Comparison of ENCODE assay signal across 11 cellular contexts in the genomic region with DNA sequence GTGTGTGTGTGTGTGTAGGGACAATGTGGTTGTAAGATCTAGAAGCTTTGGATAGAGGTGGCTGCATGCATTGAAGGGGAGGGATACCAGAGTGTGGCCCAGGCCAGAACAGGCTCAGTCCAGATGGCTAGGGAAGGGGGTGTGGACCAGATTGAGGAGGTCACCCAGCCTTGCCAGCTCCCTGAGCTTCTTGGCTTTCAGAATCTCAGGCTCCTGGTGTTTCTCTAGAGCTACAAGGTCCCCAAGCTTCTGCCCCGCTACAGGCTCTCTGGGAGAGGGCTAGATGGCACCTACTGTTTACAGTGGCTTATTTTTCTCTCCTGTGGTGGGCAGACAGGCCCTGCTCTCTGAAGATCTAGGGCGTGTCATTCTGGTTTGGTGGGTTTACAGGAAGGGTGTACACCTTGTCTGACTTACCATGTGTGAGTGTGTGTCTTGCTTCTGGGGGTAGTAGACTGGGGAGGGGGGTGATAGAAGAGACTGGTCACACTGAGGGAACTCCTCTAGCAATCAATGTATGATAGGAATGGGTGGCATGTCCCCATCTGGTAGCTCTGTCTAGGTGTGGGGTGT. TPM values are rescaled to one million over a fixed set of nuclear protein-coding genes. Genes with fewer than 3 reads are reported as not detected.
DNase-seq lines count a peak whose midpoint lies in the region; ATAC-seq and TF ChIP-seq lines count a peak whose summit lies in the region.
"Had no signal": no experiment of that assay in that cellular context is flagged by ENCODE, and none has a peak within 500 bp of the region (broad histone marks: within the 10 kb centered on the region; RNA-seq: fewer than 3 reads in every experiment).

No MANE protein-coding gene starts in this region.

- ATAC-seq in sciatic nerve = peak; percentile 17
- ATAC-seq in HG02798 (IDR thresholded peaks at IDR 0.05; ENCODE audit: poor library complexity, unreplicated experiment) = no peak

- intact Hi-C loops in sciatic nerve (cut with DNase I) = loop anchor here (10.0 kb wide), 1 partner anchor 245 kb away; no protein-coding TSS in a partner anchor

- peak overlapping the region in 3 of 4 donors; percentile 19 to 76 (median 32) for H3K27ac ChIP-seq in Peyer's patch

- CTCF ChIA-PET in GM10248 (lab: Yijun Ruan, JAX) = interaction anchor here (1.0 to 30.0 kb wide), 11 partner anchors 6 to 250 kb away, joined by 3 to 604 read pairs (median 5); a partner anchor contains a TSS

- no peak for TF ChIP-seq POLR2A in Peyer's patch (IDR thresholded peaks at IDR 0.05)

- H3K27me3 ChIP-seq in Peyer's patch = no peaks in the 10 kb centered on the region
- H3K27me3 ChIP-seq: adrenal gland had no signal

- DNase-seq in GM10248 (ENCODE audit: extremely low spot score) (peak; percentile 15), Peyer's patch (peak in 1 of 3 donors; percentile 41), fibroblast of villous mesenchyme (ENCODE audit: low read depth) (no peak), sciatic nerve (ENCODE audit: low spot score) (no peak), H4 (ENCODE audit: low spot score) (no peak)
- DNase-seq in stimulated activated CD4-positive, alpha-beta T cell treated with anti-CD3 and anti-CD28 coated beads, Interleukin-15, amount 100 ng/mL, for 24 hours = no peak
- no peak for DNase-seq in stimulated activated naive CD4-positive, alpha-beta T cell treated with Interleukin-2 at 50 U/mL for 16 hours (lab: John Stamatoyannopoulos, UW)
- DNase-seq: hippocampal formation, NCI-H2107 had no signal

- POLR2A ChIA-PET in GM10248 (lab: Yijun Ruan, JAX) = no interaction called here

- no peaks in the 10 kb centered on the region for H3K9me3 ChIP-seq in Peyer's patch
- H3K9me3 ChIP-seq: adrenal gland had no signal

- H3K4me3 ChIP-seq in Peyer's patch (peak overlapping the region in 2 of 4 donors; percentile 50 to 70), fibroblast of villous mesenchyme (ENCODE audit: low read depth, low read length) (peak overlapping the region; percentile 78)

- peaks cover 10 to 80% (median 25%) of the 10 kb centered on the region in 4 donors for H3K4me1 ChIP-seq in Peyer's patch

- TF ChIP-seq CTCF in GM10248 (IDR thresholded peaks at IDR 0.05; ENCODE audit: control extremely low read depth, extremely low read depth, low read depth, missing control alignments) (no peak), Peyer's patch (IDR thresholded peaks at IDR 0.05) (no peak), fibroblast of villous mesenchyme (IDR thresholded peaks at IDR 0.05; ENCODE audit: insufficient read depth, low read depth, low read length) (no peak)

- H3K36me3 ChIP-seq in Peyer's patch = no peaks in the 10 kb centered on the region
- H3K36me3 ChIP-seq: adrenal gland had no signal

RNA-seq across cellular contexts. Expression of a gene that starts 1.0 kb away (rescaled TPM):
- total RNA-seq in Peyer's patch (10 to 100 TPM; 46.2 to 93.3 (median 72.1) TPM), fibroblast of villous mesenchyme (20.3 and 23.5 TPM in 2 replicates), sciatic nerve (74.4 TPM)
- 17.7 and 19.7 TPM in 2 replicates for total RNA-seq in H4 (2014; rRNA removed; shearing (Covaris generic))

RNA-seq across cellular contexts. Expression of a gene that starts 22.3 kb away (rescaled TPM):
- total RNA-seq in Peyer's patch (10 to 100 TPM in 1 of 4 donors, 1 to 10 TPM in 3; 2.5 to 21.5 (median 3.4) TPM), fibroblast of villous mesenchyme (19.0 and 28.5 TPM in 2 replicates), sciatic nerve (1.0 TPM)
- total RNA-seq in H4 (2014; rRNA removed; shearing (Covaris generic)) = 48.0 and 62.5 TPM in 2 replicates

RNA-seq across cellular contexts. Expression of a gene that starts 54.5 kb away (rescaled TPM):
- total RNA-seq in Peyer's patch (1 to 10 TPM in 1 of 4 donors, not detected in 3; 1.6 TPM), fibroblast of villous mesenchyme (2.2 and 2.9 TPM in 2 replicates), sciatic nerve (not detected)
- total RNA-seq in H4 (2014; rRNA removed; shearing (Covaris generic)) = not detected in 2 replicates
